In the genomic region with DNA sequence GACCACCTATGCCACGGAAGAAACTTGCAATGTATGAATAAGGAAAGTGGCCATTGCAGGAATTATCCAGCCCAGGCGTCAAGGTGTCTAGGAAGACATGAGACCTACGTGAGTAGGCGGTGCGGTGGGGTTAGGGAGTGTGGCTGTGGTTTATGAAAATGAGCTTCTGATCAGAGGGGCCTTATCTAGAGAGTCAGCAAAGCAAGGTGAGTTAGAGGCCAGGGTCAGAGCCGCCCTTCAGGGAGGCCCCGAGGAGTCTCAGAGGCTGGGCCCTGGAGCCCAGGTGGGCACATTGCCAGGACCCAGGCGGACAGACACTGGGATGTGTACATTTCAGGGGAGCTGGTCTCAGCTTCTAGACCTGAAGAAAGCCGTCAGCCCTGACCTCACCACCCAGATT, we compare ENCODE assay signal across 1 cellular context.
TF ChIP-seq lines count a peak whose summit lies in the region.

No MANE protein-coding gene starts in this region.

TF ChIP-seq in GM12878, 131 proteins besides CTCF, POLR2A, EP300 and RAD21 (continued from another document):
- TF ChIP-seq, protein P1, sequence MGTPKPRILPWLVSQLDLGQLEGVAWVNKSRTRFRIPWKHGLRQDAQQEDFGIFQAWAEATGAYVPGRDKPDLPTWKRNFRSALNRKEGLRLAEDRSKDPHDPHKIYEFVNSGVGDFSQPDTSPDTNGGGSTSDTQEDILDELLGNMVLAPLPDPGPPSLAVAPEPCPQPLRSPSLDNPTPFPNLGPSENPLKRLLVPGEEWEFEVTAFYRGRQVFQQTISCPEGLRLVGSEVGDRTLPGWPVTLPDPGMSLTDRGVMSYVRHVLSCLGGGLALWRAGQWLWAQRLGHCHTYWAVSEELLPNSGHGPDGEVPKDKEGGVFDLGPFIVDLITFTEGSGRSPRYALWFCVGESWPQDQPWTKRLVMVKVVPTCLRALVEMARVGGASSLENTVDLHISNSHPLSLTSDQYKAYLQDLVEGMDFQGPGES (IDR thresholded peaks at IDR 0.05), result no peak
- no peak for TF ChIP-seq FOS (IDR thresholded peaks at IDR 0.05; ENCODE audit: borderline replicate concordance, extremely low read depth, insufficient read length)
- no peak for TF ChIP-seq IRF4 (IDR thresholded peaks at IDR 0.05; ENCODE audit: low read depth, low read length)
- TF ChIP-seq BHLHE40 (IDR thresholded peaks at IDR 0.05; ENCODE audit: borderline replicate concordance in 1 of 2, low read depth in 2 of 2, low read length in 1 of 2), result 0 out of 4 replicates have a peak, but pooled peaks of 1 of the 2 experiments have one; percentile 26
- TF ChIP-seq KDM1A (IDR thresholded peaks at IDR 0.05; ENCODE audit: borderline replicate concordance), result no peak
- no peak for TF ChIP-seq HCFC1 (IDR thresholded peaks at IDR 0.05; ENCODE audit: low read length)
- TF ChIP-seq CREM (IDR thresholded peaks at IDR 0.05; ENCODE audit: low read depth), result no peak
- TF ChIP-seq TARDBP (IDR thresholded peaks at IDR 0.05; ENCODE audit: borderline replicate concordance), result no peak
